36 cellular contexts compared by ENCODE assay signal in genomic region chr7:43341132-43341531, GRCh38.
"Had no signal": no experiment of that assay in that cellular context is flagged by ENCODE, and none has a peak within 500 bp of the region (broad histone marks: within the 10 kb centered on the region; RNA-seq: fewer than 3 reads in every experiment).

No MANE protein-coding gene starts in this region.

- H3K36me3 ChIP-seq: MG63 had no signal

- H3K4me3 ChIP-seq: MG63 had no signal

- H3K9me3 ChIP-seq: MG63 had no signal

- DNase-seq: Karpas-422, Kasumi-1, MG63, MM.1S, MV-4-11, NCI-H1048, NCI-H1092, NCI-H1092 treated with DMSO at 0.1 percent for 48 hours, NCI-H1105, NCI-H1105 treated with DMSO at 0.1 percent for 48 hours, NCI-H1417, NCI-H1417 treated with DMSO at 0.1 percent for 48 hours, NCI-H1436, NCI-H1436 treated with DMSO at 0.1 percent for 48 hours, NCI-H146, NCI-H1694, NCI-H1694 treated with DMSO at 0.1 percent for 48 hours, NCI-H187, NCI-H187 treated with DMSO at 0.1 percent for 48 hours, NCI-H1930, NCI-H2029, NCI-H2029 treated with DMSO at 0.1 percent for 48 hours, NCI-H2081, NCI-H2081 treated with DMSO at 0.1 percent for 48 hours, NCI-H2107, NCI-H2171, NCI-H2171 treated with DMSO at 0.1 percent for 48 hours, NCI-H2227 treated with DMSO at 0.1 percent for 48 hours, NCI-H226, NCI-H345, NCI-H446, NCI-H446 treated with DMSO at 0.1 percent for 48 hours, NCI-H510A, NCI-H510A treated with DMSO at 0.1 percent for 48 hours, NCI-H524, NCI-H524 treated with DMSO at 0.1 percent for 48 hours had no signal
